In the genomic region with DNA sequence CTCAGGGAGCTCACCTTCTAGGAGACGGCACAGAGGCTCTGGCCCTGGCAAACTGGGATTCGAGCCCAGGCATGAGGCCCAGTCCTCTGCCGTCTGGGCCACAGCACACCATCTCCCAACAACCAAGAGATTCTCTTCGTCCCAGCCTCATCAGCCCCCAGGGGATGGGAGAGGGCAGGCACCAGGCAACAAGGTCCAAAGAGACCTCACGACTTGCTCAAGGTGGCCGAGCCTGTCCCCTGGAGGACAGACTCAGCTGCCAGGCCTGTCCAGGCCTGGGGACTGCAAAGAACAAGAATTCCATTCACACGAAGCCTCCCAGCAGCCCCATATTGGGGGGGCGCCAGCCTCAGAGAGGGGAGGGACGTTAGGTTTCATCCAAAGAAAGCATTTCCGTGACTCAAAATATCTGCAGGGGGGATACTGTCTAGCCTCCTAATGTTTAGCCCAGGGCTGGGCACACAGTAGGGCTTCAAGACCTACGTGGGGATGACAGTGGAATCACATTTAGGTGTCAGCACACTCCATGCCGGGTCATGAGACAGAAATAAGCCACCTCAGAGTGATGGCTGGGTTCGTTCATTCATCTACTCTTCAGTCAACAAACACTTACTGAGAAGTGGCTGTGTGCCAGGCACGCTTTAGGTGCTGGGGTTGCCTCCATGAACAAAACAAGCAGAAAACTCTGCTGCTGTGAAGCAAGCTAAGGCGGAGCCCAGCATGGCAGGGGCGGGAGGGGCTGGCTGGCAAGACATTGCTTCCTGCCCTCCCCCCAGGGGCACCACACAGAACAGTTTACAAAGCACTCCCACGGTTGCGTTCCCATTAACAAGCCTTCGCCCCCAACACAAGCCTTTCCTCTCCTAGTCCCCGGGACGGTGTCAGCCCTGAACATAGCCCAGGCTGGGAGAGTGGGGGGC, we compare ENCODE assay signal across 8 cellular contexts. TPM values are rescaled to one million over a fixed set of nuclear protein-coding genes. Genes with fewer than 3 reads are reported as not detected.
DNase-seq lines count a peak whose midpoint lies in the region; ATAC-seq and TF ChIP-seq lines count a peak whose summit lies in the region.

No MANE protein-coding gene starts in this region.

- CTCF ChIA-PET in CD8-positive, alpha-beta T cell (lab: Charles Lee): interaction anchor here (1.6 to 6.0 kb wide), 5 partner anchors 9 to 52 kb away, joined by 5 to 62 read pairs (median 20); a partner anchor contains a TSS

- ATAC-seq in CD8-positive, alpha-beta T cell: peak; percentile 60
- ATAC-seq in GM18867 (IDR thresholded peaks at IDR 0.05; ENCODE audit: unreplicated experiment): no peak

- no peak overlapping the region for H3K4me2 ChIP-seq in hepatocyte

- H3K79me2 ChIP-seq in hepatocyte: no peaks in the 10 kb centered on the region

- H3K27me3 Mint-ChIP-seq in CD8-positive, alpha-beta T cell (ENCODE audit: low read depth): no peaks in the 10 kb centered on the region
- H3K27me3 Mint-ChIP-seq in activated T-cell treated with anti-CD3 and anti-CD28 coated beads, Interleukin-2, amount 50 U/mL, for 24 hours: no peaks in the 10 kb centered on the region

- peak overlapping the region; percentile 44 for H3K27ac ChIP-seq in CD8-positive, alpha-beta T cell (ENCODE audit: low read depth, low read length)
- H3K27ac ChIP-seq in hepatocyte (no peak overlapping the region), thymus (ENCODE audit: low read depth) (peak overlapping the region; percentile 86)

- no peaks in the 10 kb centered on the region for H4K20me1 ChIP-seq in hepatocyte (ENCODE audit: insufficient read depth, poor library complexity, severe bottlenecking)

- DNase-seq in CD8-positive, alpha-beta T cell: peak; percentile 76 to 96 (median 85)
- DNase-seq in NCI-H2081 (lab: John Stamatoyannopoulos, UW) (peak; percentile 70 to 87), hepatocyte (ENCODE audit: low spot score) (peak; percentile 49), inferior parietal cortex (ENCODE audit: extremely low spot score) (no peak), D341Med (ENCODE audit: low spot score) (no peak)
- peak; percentile 69 for DNase-seq in activated T-cell treated with anti-CD3 and anti-CD28 coated beads, Interleukin-2, amount 50 U/mL, for 24 hours

- H3K4me1 ChIP-seq in CD8-positive, alpha-beta T cell (ENCODE audit: insufficient read depth, low read length): peaks cover 84% of the 10 kb centered on the region
- peaks cover 14% of the 10 kb centered on the region for H3K4me1 ChIP-seq in hepatocyte (ENCODE audit: insufficient read depth)
- peaks cover 75% of the 10 kb centered on the region for H3K4me1 ChIP-seq in thymus (ENCODE audit: control insufficient read depth, insufficient read depth, low read length)

- H3K9me3 Mint-ChIP-seq in CD8-positive, alpha-beta T cell: no peaks in the 10 kb centered on the region
- no peaks in the 10 kb centered on the region for H3K9me3 Mint-ChIP-seq in activated T-cell treated with anti-CD3 and anti-CD28 coated beads, Interleukin-2, amount 50 U/mL, for 24 hours

- no peak for TF ChIP-seq CTCF in CD8-positive, alpha-beta T cell (IDR thresholded peaks at IDR 0.05)
- no peak for TF ChIP-seq CTCF in hepatocyte (IDR thresholded peaks at IDR 0.05; ENCODE audit: poor library complexity)

- POLR2A ChIA-PET in CD8-positive, alpha-beta T cell (lab: Charles Lee): interaction anchor here (0.8 to 13.5 kb wide), 9 partner anchors 9 to 89 kb away, joined by 3 to 317 read pairs (median 7); a partner anchor contains a TSS

- H3K27ac Mint-ChIP-seq in CD8-positive, alpha-beta T cell: peak overlapping the region; percentile 97
- peak overlapping the region; percentile 80 for H3K27ac Mint-ChIP-seq in activated T-cell treated with anti-CD3 and anti-CD28 coated beads, Interleukin-2, amount 50 U/mL, for 24 hours

- peaks cover 64% of the 10 kb centered on the region for H3K4me1 Mint-ChIP-seq in CD8-positive, alpha-beta T cell (ENCODE audit: low read depth)
- peaks cover 69% of the 10 kb centered on the region for H3K4me1 Mint-ChIP-seq in activated T-cell treated with anti-CD3 and anti-CD28 coated beads, Interleukin-2, amount 50 U/mL, for 24 hours (ENCODE audit: low read depth)

- H3K9me3 ChIP-seq in CD8-positive, alpha-beta T cell (ENCODE audit: low read length): no peaks in the 10 kb centered on the region
- no peaks in the 10 kb centered on the region for H3K9me3 ChIP-seq in hepatocyte (ENCODE audit: low read depth)
- H3K9me3 ChIP-seq in thymus (ENCODE audit: control insufficient read depth): no peaks in the 10 kb centered on the region

- peak overlapping the region; percentile 86 for H3K4me3 Mint-ChIP-seq in CD8-positive, alpha-beta T cell
- peak overlapping the region; percentile 64 for H3K4me3 Mint-ChIP-seq in activated T-cell treated with anti-CD3 and anti-CD28 coated beads, Interleukin-2, amount 50 U/mL, for 24 hours

- WGBS in hepatocyte (ENCODE audit: low lambda C conversion rate, missing lambda C conversion rate): 81% methylated on average over 21 of the region's 21 CpGs
- 52% methylated on average over 21 of the region's 21 CpGs for WGBS in thymus

- intact Hi-C loops in CD8-positive, alpha-beta T cell (cut with DNase I, micrococcal nuclease): loop anchor here (1.0 to 2.0 kb wide), 8 partner anchors 7 to 90 kb away; a partner anchor contains a TSS

- H3K4me3 ChIP-seq in CD8-positive, alpha-beta T cell (ENCODE audit: low read depth, low read length): peak overlapping the region; percentile 49
- H3K4me3 ChIP-seq in hepatocyte (no peak overlapping the region), thymus (ENCODE audit: low read length) (no peak overlapping the region)

- no peaks in the 10 kb centered on the region for H3K36me3 ChIP-seq in CD8-positive, alpha-beta T cell (ENCODE audit: insufficient read depth, low read length)
- H3K36me3 ChIP-seq in hepatocyte (replicated peaks; ENCODE audit: insufficient read depth, low read depth): no peaks in the 10 kb centered on the region
- H3K36me3 ChIP-seq in thymus (ENCODE audit: control insufficient read depth, insufficient read depth): no peaks in the 10 kb centered on the region

- H2AFZ ChIP-seq in hepatocyte: no peak overlapping the region

- no peaks in the 10 kb centered on the region for H3K27me3 ChIP-seq in CD8-positive, alpha-beta T cell (ENCODE audit: insufficient read depth, low read length)
- no peaks in the 10 kb centered on the region for H3K27me3 ChIP-seq in hepatocyte
- no peaks in the 10 kb centered on the region for H3K27me3 ChIP-seq in thymus (ENCODE audit: control insufficient read depth, insufficient read depth)

- no peaks in the 10 kb centered on the region for H3K36me3 Mint-ChIP-seq in CD8-positive, alpha-beta T cell
- H3K36me3 Mint-ChIP-seq in activated T-cell treated with anti-CD3 and anti-CD28 coated beads, Interleukin-2, amount 50 U/mL, for 24 hours (ENCODE audit: low read depth): no peaks in the 10 kb centered on the region

- H3K9me2 ChIP-seq in hepatocyte (replicated peaks; ENCODE audit: insufficient read depth): no peaks in the 10 kb centered on the region

RNA-seq across cellular contexts. Expression of a gene that starts 1.2 kb away (rescaled TPM):
- 10 to 100 TPM; 11.2 to 12.1 TPM for total RNA-seq in CD8-positive, alpha-beta T cell
- 0.92 and 2.4 TPM in 2 replicates for total RNA-seq in hepatocyte
- 7.7 and 11.5 TPM in 2 replicates for polyA plus RNA-seq in hepatocyte
- 1.7 TPM for polyA plus RNA-seq in thymus

RNA-seq across cellular contexts. Expression of a gene that starts 11.6 kb away (rescaled TPM):
- 10 to 100 TPM; 71.8 to 76.2 TPM for total RNA-seq in CD8-positive, alpha-beta T cell
- total RNA-seq in hepatocyte: 59.9 and 65.0 TPM in 2 replicates
- 105 and 107 TPM in 2 replicates for polyA plus RNA-seq in hepatocyte
- polyA plus RNA-seq in thymus: 76.8 TPM

RNA-seq across cellular contexts. Expression of a gene that starts 12.8 kb away (rescaled TPM):
- 100 to 1,000 TPM; 197 to 201 TPM for total RNA-seq in CD8-positive, alpha-beta T cell
- 0.16 TPM in 1 of 2 replicates, not detected in the other for total RNA-seq in hepatocyte
- polyA plus RNA-seq in hepatocyte (0.07 and 0.26 TPM in 2 replicates), thymus (318 TPM)

RNA-seq across cellular contexts. Expression of a gene that starts 15.0 kb away (rescaled TPM):
- 10 to 100 TPM; 40.5 to 42.2 TPM for total RNA-seq in CD8-positive, alpha-beta T cell
- total RNA-seq in hepatocyte: 146 and 152 TPM in 2 replicates
- 242 TPM in 2 replicates for polyA plus RNA-seq in hepatocyte
- 141 TPM for polyA plus RNA-seq in thymus

RNA-seq across cellular contexts. Expression of a gene that starts 20.8 kb away (rescaled TPM):
- 100 to 1,000 TPM; 138 to 144 TPM for total RNA-seq in CD8-positive, alpha-beta T cell
- 2.5 and 3.4 TPM in 2 replicates for total RNA-seq in hepatocyte
- 1.0 and 1.3 TPM in 2 replicates for polyA plus RNA-seq in hepatocyte
- 151 TPM for polyA plus RNA-seq in thymus

Comparison
In these comparisons a context has a peak if more than half of its experiments do, and no peak if none do; other contexts are left out.
1. DNase-seq: peak in CD8-positive, alpha-beta T cell (7 of 7), NCI-H2081 (2 of 2), activated T-cell treated with anti-CD3 and anti-CD28 coated beads, Interleukin-2, amount 50 U/mL, for 24 hours (single experiment) and hepatocyte (single experiment); none in inferior parietal cortex (single experiment) and D341Med (single experiment).
2. RNA of a gene that starts 12.8 kb away (total RNA-seq): 197 to 201 TPM in CD8-positive, alpha-beta T cell; 0.16 TPM in hepatocyte; every median in the first group is over 100 times any median in the second.